In the genomic region with DNA sequence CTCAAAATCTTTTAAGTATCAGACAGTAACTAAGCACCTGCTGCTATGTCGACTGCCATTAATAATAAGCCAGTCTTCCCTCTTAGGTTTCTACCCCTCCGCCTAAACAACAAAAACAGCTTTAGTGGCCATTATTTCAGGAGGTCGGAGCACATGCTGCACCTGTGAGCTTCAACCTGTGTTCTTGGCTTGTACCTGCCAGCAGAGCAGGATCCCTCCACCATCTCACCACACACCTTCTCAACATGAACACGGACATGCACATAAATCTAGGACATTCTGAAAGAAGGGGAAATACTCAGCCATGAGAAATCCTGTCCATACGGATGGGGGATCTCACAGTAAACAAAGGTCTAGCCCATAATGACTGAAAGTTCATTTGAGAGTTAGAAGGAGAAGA, we compare ENCODE assay signal across 21 cellular contexts. TPM values are rescaled to one million over a fixed set of nuclear protein-coding genes. Genes with fewer than 3 reads are reported as not detected.
DNase-seq lines count a peak whose midpoint lies in the region; ATAC-seq and TF ChIP-seq lines count a peak whose summit lies in the region.
"Had no signal": no experiment of that assay in that cellular context is flagged by ENCODE, and none has a peak within 500 bp of the region (broad histone marks: within the 10 kb centered on the region; RNA-seq: fewer than 3 reads in every experiment).

No MANE protein-coding gene starts in this region.

- H3K27ac ChIP-seq in esophagus muscularis mucosa (replicated peaks in 1 of 4) (peak overlapping the region; percentile 26 to 75 (median 47)), sigmoid colon (peak overlapping the region; percentile 80 to 88 (median 84)), OCI-LY7 (ENCODE audit: low read depth, low read length, poor library complexity, severe bottlenecking) (no peak overlapping the region)
- H3K27ac ChIP-seq: BLaER1, foreskin keratinocyte, WERI-Rb-1 had no signal

- no peaks in the 10 kb centered on the region for H3K27me3 ChIP-seq in esophagus muscularis mucosa
- no peaks in the 10 kb centered on the region for H3K27me3 ChIP-seq in sigmoid colon
- H3K27me3 ChIP-seq: BLaER1, foreskin keratinocyte, thyroid gland had no signal

- POLR2A ChIA-PET in OCI-LY7 (lab: Charles Lee): no interaction called here

- no peak overlapping the region for H2AFZ ChIP-seq in OCI-LY7 (ENCODE audit: low read length)

- 83% methylated on average over 5 of the region's 5 CpGs for whole genome bisulfite sequencing in esophagus muscularis mucosa
- WGBS in sigmoid colon, 2 donors: 84 to 88% methylated on average over 5 of the region's 5 CpGs

- DNase-seq in GM10266 (ENCODE audit: extremely low spot score): peak; percentile 3
- DNase-seq in NCI-H69 (lab: John Stamatoyannopoulos, UW): peak; percentile 64
- DNase-seq in esophagus muscularis mucosa (ENCODE audit: extremely low spot score): peak; percentile 60
- DNase-seq in sigmoid colon: no peak
- DNase-seq in OCI-LY7 (ENCODE audit: low spot score): no peak
- DNase-seq in SIG-M5 treated with dmso at 0.1 percent for 504 hours (lab: John Stamatoyannopoulos, UW; ENCODE audit: unreplicated experiment): no peak
- DNase-seq in KG1 (lab: John Stamatoyannopoulos, UW): no peak
- DNase-seq: caudate nucleus; DND-41; effector memory CD8-positive, alpha-beta T cell; foreskin keratinocyte; MM.1S; mucosa of descending colon; OCI-M1; thyroid gland; WERI-Rb-1 had no signal

- TF ChIP-seq POLR2A in esophagus muscularis mucosa (IDR thresholded peaks at IDR 0.05; ENCODE audit: low read depth) (no peak), sigmoid colon (IDR thresholded peaks at IDR 0.05) (no peak)

- H3K4me1 ChIP-seq in esophagus muscularis mucosa (peaks cover 57 to 75% (median 72%) of the 10 kb centered on the region in 4 donors), sigmoid colon (peaks cover 0 to 90% (median 81%) of the 10 kb centered on the region in 4 donors), OCI-LY7 (ENCODE audit: insufficient read depth, low read length, poor library complexity, severe bottlenecking) (no peaks in the 10 kb centered on the region)
- H3K4me1 ChIP-seq: foreskin keratinocyte had no signal

- H4K20me1 ChIP-seq in OCI-LY7 (ENCODE audit: insufficient read depth, low read length): no peaks in the 10 kb centered on the region
- H4K20me1 ChIP-seq: BLaER1 had no signal

- no peaks in the 10 kb centered on the region for H3K9me2 ChIP-seq in OCI-LY7 (ENCODE audit: insufficient read depth, low read length)

- no peak overlapping the region; the same call in 1 of the 2 replicates for H3K4me2 ChIP-seq in OCI-LY7 (ENCODE audit: low read length)

- H3K4me3 ChIP-seq in esophagus muscularis mucosa (no peak overlapping the region), sigmoid colon (peak overlapping the region in 1 of 4 donors; percentile 5), OCI-LY7 (ENCODE audit: low read depth, low read length, poor library complexity, severe bottlenecking) (no peak overlapping the region)
- H3K4me3 ChIP-seq: BLaER1, mucosa of descending colon, thyroid gland had no signal

- no peak for TF ChIP-seq EP300 in esophagus muscularis mucosa (IDR thresholded peaks at IDR 0.05)
- TF ChIP-seq EP300 in sigmoid colon (IDR thresholded peaks at IDR 0.05): no peak

- BruUV-seq in OCI-LY7 (replicated peaks; lab: Mats Ljungman, UMichigan): no TSS peak

- no peaks in the 10 kb centered on the region for H3K79me2 ChIP-seq in OCI-LY7 (ENCODE audit: insufficient read depth, low read depth, low read length)

- TF ChIP-seq CTCF in GM10266 (IDR thresholded peaks at IDR 0.05; ENCODE audit: control insufficient read depth, insufficient read depth, low read depth, missing control alignments) (no peak), esophagus muscularis mucosa (IDR thresholded peaks at IDR 0.05) (no peak), sigmoid colon (IDR thresholded peaks at IDR 0.05) (no peak), OCI-LY7 (conservative IDR thresholded peaks at IDR 0.05; ENCODE audit: low read length) (no peak)

- no peaks in the 10 kb centered on the region for H3K36me3 ChIP-seq in esophagus muscularis mucosa
- H3K36me3 ChIP-seq in sigmoid colon: no peaks in the 10 kb centered on the region
- no peaks in the 10 kb centered on the region for H3K36me3 ChIP-seq in OCI-LY7 (ENCODE audit: insufficient read depth, low read length)
- H3K36me3 ChIP-seq: thyroid gland had no signal

- ATAC-seq in GM18502 (IDR thresholded peaks at IDR 0.05; ENCODE audit: poor library complexity, unreplicated experiment): no peak
- ATAC-seq: activated naive CD4-positive, alpha-beta T cell treated with anti-CD3 and anti-CD28 coated beads, Interleukin-2, amount 50 U/mL, for 72 hours; effector memory CD8-positive, alpha-beta T cell; foreskin keratinocyte; mucosa of descending colon had no signal

- H3K9me3 ChIP-seq in esophagus muscularis mucosa (no peaks in the 10 kb centered on the region), sigmoid colon (no peaks in the 10 kb centered on the region), OCI-LY7 (ENCODE audit: low read length) (no peaks in the 10 kb centered on the region)
- H3K9me3 ChIP-seq: mucosa of descending colon, thyroid gland had no signal

- intact Hi-C loops in esophagus muscularis mucosa (cut with DNase I): no loop called here
- intact Hi-C loops in sigmoid colon (cut with DNase I): no loop called here
- intact Hi-C loops in OCI-LY7 (cut with micrococcal nuclease; ENCODE audit: unreplicated experiment): no loop called here

- CTCF ChIA-PET in OCI-LY7 (lab: Charles Lee; ENCODE audit: unreplicated experiment): no interaction called here

RNA-seq across cellular contexts. Expression of a gene that starts 3.7 kb away (rescaled TPM):
- total RNA-seq in esophagus muscularis mucosa (10 to 100 TPM; 77.7 to 99.4 (median 81.5) TPM), sigmoid colon (100 to 1,000 TPM; 137 to 533 (median 241) TPM), OCI-LY7 (2022) (not detected in 2 replicates)
- polyA plus RNA-seq in sigmoid colon: 100 to 1,000 TPM; 141 to 213 (median 163) TPM
- total RNA-seq in OCI-LY7 (2014; rRNA removed; shearing (Covaris generic)): not detected in 2 replicates

RNA-seq across cellular contexts. Expression of a gene that starts 27.6 kb away (rescaled TPM):
- not detected for total RNA-seq in esophagus muscularis mucosa
- not detected for total RNA-seq in sigmoid colon
- polyA plus RNA-seq in sigmoid colon: not detected
- total RNA-seq in OCI-LY7 (2014; rRNA removed; shearing (Covaris generic)): not detected in 2 replicates
- not detected in 2 replicates for total RNA-seq in OCI-LY7 (2022)
- total RNA-seq: activated naive CD4-positive, alpha-beta T cell treated with anti-CD3 and anti-CD28 coated beads, Interleukin-2, amount 50 U/mL, for 72 hours; foreskin keratinocyte; HT-29; mucosa of descending colon; posterior vena cava; thyroid gland had no signal
- polyA plus RNA-seq: foreskin keratinocyte had no signal

Comparison
In these comparisons a context has a peak if more than half of its experiments do, and no peak if none do; other contexts are left out.
1. DNase-seq: peak in GM10266 (single experiment), NCI-H69 (single experiment) and esophagus muscularis mucosa (single experiment); none in sigmoid colon (single experiment), OCI-LY7 (single experiment), SIG-M5 treated with dmso at 0.1 percent for 504 hours (single experiment) and KG1 (single experiment).
2. RNA of a gene that starts 3.7 kb away (total RNA-seq): 137 to 533 TPM in sigmoid colon and 77.7 to 99.4 TPM in esophagus muscularis mucosa; not detected in OCI-LY7; every median in the first group is over 10 times any median in the second.